ENCODE assay signal across 8 cellular contexts in the genomic region with DNA sequence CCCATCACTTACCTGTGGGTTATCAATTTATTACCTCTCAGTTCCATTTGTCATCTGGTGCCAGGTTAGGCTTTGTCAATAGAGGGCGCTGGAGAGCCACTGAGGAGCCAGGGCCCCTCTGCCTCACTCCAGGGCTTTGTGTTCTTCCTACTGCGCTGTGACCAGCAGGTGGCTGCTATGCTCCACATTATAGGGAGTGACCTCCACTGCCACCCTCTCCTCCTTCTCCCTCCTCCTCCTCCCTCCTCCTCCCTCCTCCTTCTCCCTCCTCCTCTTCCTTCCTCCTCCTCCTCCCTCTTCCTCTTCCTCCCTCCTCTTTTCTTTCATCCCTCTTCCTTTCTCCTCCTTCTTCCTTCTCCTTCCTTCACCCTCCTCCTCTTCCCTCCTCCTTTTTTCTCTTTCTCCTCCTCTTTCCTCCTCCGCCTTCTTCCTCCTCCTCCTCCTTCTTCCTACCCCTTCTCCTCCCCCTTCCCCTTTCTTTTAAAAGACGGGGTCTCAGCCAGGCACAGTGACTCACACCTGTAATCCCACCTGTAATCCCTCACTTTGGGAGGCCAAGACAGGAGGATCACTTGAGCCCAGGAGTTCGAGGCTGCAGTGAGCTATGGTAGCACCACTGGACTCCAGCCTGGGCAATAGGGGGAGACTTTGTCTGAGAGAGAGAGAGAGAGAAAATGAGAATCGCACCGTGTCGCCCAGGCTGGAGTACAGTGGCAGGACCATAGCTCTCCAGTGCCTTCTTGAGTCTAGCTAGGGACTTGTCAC. TPM values are rescaled to one million over a fixed set of nuclear protein-coding genes. Genes with fewer than 3 reads are reported as not detected.
DNase-seq lines count a peak whose midpoint lies in the region; ATAC-seq and TF ChIP-seq lines count a peak whose summit lies in the region.

No MANE protein-coding gene starts in this region.

- no peak overlapping the region for H3K4me3 ChIP-seq in adrenal gland
- H3K4me3 ChIP-seq in gastrocnemius medialis: no peak overlapping the region

- no peaks in the 10 kb centered on the region for H3K36me3 Mint-ChIP-seq in T-cell

- in situ Hi-C loops in gastrocnemius medialis (cut with MboI; ENCODE audit: low sequenced_read_pairs in 4 of 4): no loop called here

- 31 to 37% (median 31%) methylated on average over 8 of the region's 8 CpGs for WGBS in adrenal gland, 4 donors

- H3K4me1 Mint-ChIP-seq in T-cell: no peaks in the 10 kb centered on the region

- TF ChIP-seq CTCF in GM12873 (IDR thresholded peaks at IDR 0.05; ENCODE audit: insufficient read depth, low read depth, low read length, missing control alignments) (peak; percentile 99), adrenal gland (IDR thresholded peaks at IDR 0.05) (peak; percentile 96 to 100 (median 98)), gastrocnemius medialis (IDR thresholded peaks at IDR 0.05 in 4 of 5, conservative IDR thresholded peaks at IDR 0.05 in 1 of 5) (peak; percentile 94 to 98 (median 97))

- no peaks in the 10 kb centered on the region for H3K9me3 Mint-ChIP-seq in T-cell

- POLR2A ChIA-PET in T-cell (lab: Charles Lee): no interaction called here

- CTCF ChIA-PET in T-cell (lab: Charles Lee): interaction anchor here (0.6 to 1.1 kb wide), 9 partner anchors 17 to 1556 kb away, joined by 3 to 7 read pairs (median 3); partner anchors contain the start of gene ALKBH6 (in 1 of the 2)

- no peak overlapping the region for H3K4me3 Mint-ChIP-seq in T-cell

- H3K27ac ChIP-seq in adrenal gland (no peak overlapping the region), gastrocnemius medialis (no peak overlapping the region)

- H3K27me3 Mint-ChIP-seq in T-cell: no peaks in the 10 kb centered on the region

- H3K9me3 ChIP-seq in adrenal gland (replicated peaks in 1 of 3): no peaks in the 10 kb centered on the region
- no peaks in the 10 kb centered on the region for H3K9me3 ChIP-seq in gastrocnemius medialis

- intact Hi-C loops in adrenal gland (cut with DNase I): loop anchor here in 1 of 2 donors (2.0 to 10.0 kb wide), 2 partner anchors 23 to 241 kb away; partner anchors contain the start of gene LRFN3
- intact Hi-C loops in left ventricle myocardium superior (cut with micrococcal nuclease): no loop called here
- intact Hi-C loops in gastrocnemius medialis (cut with DNase I; ENCODE audit: low total_unique reads): loop anchor here (1.0 to 2.0 kb wide), 3 partner anchors 23 to 237 kb away; no protein-coding TSS in a partner anchor

- TF ChIP-seq POLR2A in adrenal gland (IDR thresholded peaks at IDR 0.05) (peak in 1 of 2 donors; percentile 12), gastrocnemius medialis (IDR thresholded peaks at IDR 0.05) (no peak)

- H3K27me3 ChIP-seq in adrenal gland (no peaks in the 10 kb centered on the region), gastrocnemius medialis (peaks cover 0 to 2% (median 0%) of the 10 kb centered on the region in 3 donors)

- H3K4me1 ChIP-seq in adrenal gland (replicated peaks in 1 of 2) (no peaks in the 10 kb centered on the region), gastrocnemius medialis (no peaks in the 10 kb centered on the region)

- ATAC-seq in HG02852 (IDR thresholded peaks at IDR 0.05; ENCODE audit: unreplicated experiment) (peak; percentile 66), T-cell (replicated peaks in 1 of 4) (peak; percentile 100), left ventricle myocardium superior (peak; percentile 100), gastrocnemius medialis (peak; percentile 100)

- no peak overlapping the region for H3K27ac Mint-ChIP-seq in T-cell

- H3K36me3 ChIP-seq in adrenal gland (replicated peaks in 1 of 2) (no peaks in the 10 kb centered on the region), gastrocnemius medialis (no peaks in the 10 kb centered on the region)

- peak; percentile 82 for DNase-seq in NCI-H1694 treated with DMSO at 0.1 percent for 48 hours (lab: John Stamatoyannopoulos, UW)
- peak; percentile 75 to 91 (median 86) for DNase-seq in T-cell
- DNase-seq in adrenal gland: peak; percentile 87 to 96 (median 90)
- peak; percentile 88 for DNase-seq in left ventricle myocardium superior
- peak; percentile 71 to 86 for DNase-seq in gastrocnemius medialis
- DNase-seq in cortex of kidney (lab: John Stamatoyannopoulos, UW): no peak

RNA-seq across cellular contexts. Expression of gene ZBTB32, which starts 10.3 kb away (rescaled TPM):
- total RNA-seq in T-cell (1 to 10 TPM; 1.2 to 4.1 (median 2.0) TPM), adrenal gland (under 1 TPM in 1 of 8 donors, not detected in 7; 0.38 TPM), left ventricle myocardium superior (not detected), gastrocnemius medialis (not detected)
- polyA plus RNA-seq in adrenal gland: under 1 TPM in 2 of 3 donors, not detected in 1; 0.27 to 0.40 TPM

RNA-seq across cellular contexts. Expression of gene KMT2B, which starts 23.8 kb away (rescaled TPM):
- total RNA-seq in T-cell (100 to 1,000 TPM in 1 of 5 donors, 10 to 100 TPM in 4; 76.4 to 107 (median 92.5) TPM), adrenal gland (10 to 100 TPM; 18.1 to 41.8 (median 22.6) TPM), left ventricle myocardium superior (15.8 TPM), gastrocnemius medialis (10 to 100 TPM in 3 of 4 donors, 1 to 10 TPM in 1; 9.3 to 39.0 (median 16.8) TPM)
- 10 to 100 TPM; 10.1 to 97.3 (median 70.3) TPM for polyA plus RNA-seq in adrenal gland

RNA-seq across cellular contexts. Expression of gene UPK1A, which starts 27.7 kb away (rescaled TPM):
- total RNA-seq in T-cell (under 1 TPM in 4 of 5 donors, not detected in 1; 0.20 to 0.56 (median 0.38) TPM), adrenal gland (not detected), left ventricle myocardium superior (not detected), gastrocnemius medialis (not detected)
- 1 to 10 TPM in 1 of 3 donors, not detected in 2; 1.2 TPM for polyA plus RNA-seq in adrenal gland

RNA-seq across cellular contexts. Expression of gene COX6B1, which starts 45.9 kb away (rescaled TPM):
- total RNA-seq in T-cell (100 to 1,000 TPM; 199 to 248 (median 225) TPM), adrenal gland (100 to 1,000 TPM; 289 to 694 (median 436) TPM), left ventricle myocardium superior (1,553 TPM), gastrocnemius medialis (1,000 to 10,000 TPM in 2 of 4 donors, 100 to 1,000 TPM in 2; 899 to 1,245 (median 976) TPM)
- 1,000 to 10,000 TPM in 2 of 3 donors, 100 to 1,000 TPM in 1; 626 to 1,985 (median 1,187) TPM for polyA plus RNA-seq in adrenal gland

RNA-seq across cellular contexts. Expression of gene IGFLR1, which starts 48.2 kb away (rescaled TPM):
- 100 to 1,000 TPM in 2 of 5 donors, 10 to 100 TPM in 3; 54.7 to 123 (median 98.1) TPM for total RNA-seq in T-cell
- total RNA-seq in adrenal gland: 10 to 100 TPM in 6 of 8 donors, 1 to 10 TPM in 2; 7.7 to 35.3 (median 14.7) TPM
- polyA plus RNA-seq in adrenal gland: 10 to 100 TPM in 2 of 3 donors, 1 to 10 TPM in 1; 5.3 to 32.3 (median 21.5) TPM
- 3.2 TPM for total RNA-seq in left ventricle myocardium superior
- 10 to 100 TPM in 1 of 4 donors, 1 to 10 TPM in 3; 2.0 to 14.1 (median 3.0) TPM for total RNA-seq in gastrocnemius medialis
